ENCODE assay signal across 27 cellular contexts in genomic region chr13:34734932-34735331, GRCh38.
DNase-seq lines count a peak whose midpoint lies in the region; ATAC-seq, FAIRE-seq and TF ChIP-seq lines count a peak whose summit lies in the region.
"Had no signal": no experiment of that assay in that cellular context is flagged by ENCODE, and none has a peak within 500 bp of the region (broad histone marks: within the 10 kb centered on the region; RNA-seq: fewer than 3 reads in every experiment).

No MANE protein-coding gene starts in this region.

- no peaks in the 10 kb centered on the region for H4K20me1 ChIP-seq in GM23338 (replicated peaks; ENCODE audit: insufficient read depth)
- H4K20me1 ChIP-seq: BLaER1 treated with 17β-estradiol and CSF1 and Interleukin-3, amounts not matched to agents 10 nM and 100 nM had no signal

- H3K4me3 ChIP-seq in GM23338 (no peak overlapping the region), bronchial epithelial cell (ENCODE audit: low read depth, low read length) (no peak overlapping the region), upper lobe of right lung (no peak overlapping the region), testis (no peak overlapping the region)
- H3K4me3 ChIP-seq: A549; BLaER1 treated with 17β-estradiol and CSF1 and Interleukin-3, amounts not matched to agents 10 nM and 100 nM; GM12878; HAP-1 had no signal

- H3K27ac ChIP-seq in GM23338 (ENCODE audit: low read depth), result no peak overlapping the region
- no peak overlapping the region for H3K27ac ChIP-seq in upper lobe of right lung
- no peak overlapping the region for H3K27ac ChIP-seq in testis
- H3K27ac ChIP-seq: A549; BLaER1 treated with 17β-estradiol and CSF1 and Interleukin-3, amounts not matched to agents 10 nM and 100 nM had no signal

- no peak for TF ChIP-seq POLR2A in testis (IDR thresholded peaks at IDR 0.05)

- no peaks in the 10 kb centered on the region; the same call in 2 of the 3 replicates for H3K36me3 Mint-ChIP-seq in GM23338 (ENCODE audit: low read depth)
- H3K36me3 Mint-ChIP-seq: CD14-positive monocyte; CD8-positive, alpha-beta memory T cell had no signal

- DNase-seq in GM23338 (ENCODE audit: low spot score) (no peak), bronchial epithelial cell (ENCODE audit: low read depth) (peak; percentile 43), kidney tubule cell (ENCODE audit: low spot score) (peak; percentile 79), upper lobe of right lung (no peak), medulla oblongata (ENCODE audit: extremely low spot score) (no peak), NCI-H2196 (lab: John Stamatoyannopoulos, UW; ENCODE audit: unreplicated experiment) (no peak), testis (no peak)
- DNase-seq: 8988T; ACHN; AML-193; BE2C; CD4-positive, alpha-beta T cell; CD8-positive, alpha-beta memory T cell; DMS 273 treated with DMSO at 0.1 percent for 48 hours; DMS79; EL; GDM1; GOT3; HFFc6 had no signal

- no peaks in the 10 kb centered on the region for H3K36me3 ChIP-seq in GM23338 (ENCODE audit: insufficient read depth)
- H3K36me3 ChIP-seq in bronchial epithelial cell (ENCODE audit: control insufficient read depth, insufficient read depth, low read length), result no peaks in the 10 kb centered on the region
- H3K36me3 ChIP-seq in upper lobe of right lung, result no peaks in the 10 kb centered on the region
- no peaks in the 10 kb centered on the region for H3K36me3 ChIP-seq in testis (ENCODE audit: low read depth, missing control alignments)
- H3K36me3 ChIP-seq: BE2C; BLaER1 treated with 17β-estradiol and CSF1 and Interleukin-3, amounts not matched to agents 10 nM and 100 nM; HAP-1 had no signal

- H3K79me2 ChIP-seq in GM23338 (replicated peaks; ENCODE audit: insufficient read depth), result no peaks in the 10 kb centered on the region

- ATAC-seq in GM23338 (no peak), upper lobe of right lung (peak; percentile 52)
- ATAC-seq: A549, GM12878 had no signal

- no peaks in the 10 kb centered on the region for H3K9me3 Mint-ChIP-seq in GM23338
- H3K9me3 Mint-ChIP-seq: CD4-positive, alpha-beta T cell had no signal

- H2AFZ ChIP-seq in GM23338, result 0 out of 2 replicates have a peak overlapping the region, but pooled peaks have one; percentile 43

- TF ChIP-seq CTCF in GM23338 (conservative IDR thresholded peaks at IDR 0.05; ENCODE audit: low read depth in 2 of 2), result no peak
- TF ChIP-seq CTCF in bronchial epithelial cell (IDR thresholded peaks at IDR 0.05; ENCODE audit: insufficient read depth, low read length, severe bottlenecking), result no peak
- TF ChIP-seq CTCF in upper lobe of right lung (IDR thresholded peaks at IDR 0.05), result no peak
- TF ChIP-seq CTCF in testis (IDR thresholded peaks at IDR 0.05), result no peak

- no peaks in the 10 kb centered on the region for H3F3A ChIP-seq in GM23338 (replicated peaks; ENCODE audit: low read depth)

- H3K4me1 Mint-ChIP-seq in GM23338, result peaks cover 13% of the 10 kb centered on the region; the same call in 2 of the 3 replicates
- H3K4me1 Mint-ChIP-seq: CD14-positive monocyte; CD8-positive, alpha-beta memory T cell had no signal

- no peaks in the 10 kb centered on the region for H3K4me1 ChIP-seq in GM23338 (ENCODE audit: insufficient read depth)
- no peaks in the 10 kb centered on the region for H3K4me1 ChIP-seq in upper lobe of right lung
- H3K4me1 ChIP-seq in testis, result no peaks in the 10 kb centered on the region
- H3K4me1 ChIP-seq: A549; BE2C; BLaER1 treated with 17β-estradiol and CSF1 and Interleukin-3, amounts not matched to agents 10 nM and 100 nM had no signal

- H3K27me3 Mint-ChIP-seq in GM23338 (ENCODE audit: insufficient read depth, low read depth, poor library complexity), result peaks cover 4% of the 10 kb centered on the region
- H3K27me3 Mint-ChIP-seq: CD4-positive, alpha-beta T cell; CD8-positive, alpha-beta memory T cell had no signal

- H3K4me3 Mint-ChIP-seq in GM23338, result no peak overlapping the region
- H3K4me3 Mint-ChIP-seq: CD14-positive monocyte; CD4-positive, alpha-beta T cell; CD8-positive, alpha-beta memory T cell; HFFc6 had no signal

- no peak for FAIRE-seq in bronchial epithelial cell (lab: Jason Lieb, UNC)
- FAIRE-seq: A549, D721Med, GM12878, GM19239, H54 had no signal

- H3K9me2 ChIP-seq in GM23338 (ENCODE audit: insufficient read depth), result no peaks in the 10 kb centered on the region; the same call in none of the 2 replicates

- no peak overlapping the region for H3K4me2 ChIP-seq in GM23338
- H3K4me2 ChIP-seq: A549; BLaER1 treated with 17β-estradiol and CSF1 and Interleukin-3, amounts not matched to agents 10 nM and 100 nM had no signal

- intact Hi-C loops in upper lobe of right lung (cut with DNase I) (no loop called here), testis (cut with DNase I; ENCODE audit: low total_unique reads) (no loop called here)

- H3K9me3 ChIP-seq in upper lobe of right lung (no peaks in the 10 kb centered on the region), testis (no peaks in the 10 kb centered on the region)
- H3K9me3 ChIP-seq: A549; BE2C; BLaER1 treated with 17β-estradiol and CSF1 and Interleukin-3, amounts not matched to agents 10 nM and 100 nM; HAP-1 had no signal

- no peak overlapping the region for H3K27ac Mint-ChIP-seq in GM23338
- H3K27ac Mint-ChIP-seq: CD14-positive monocyte; CD4-positive, alpha-beta T cell; CD8-positive, alpha-beta memory T cell; HFFc6 had no signal

- 73 to 84% methylated on average over 2 of the region's 2 CpGs for WGBS in testis, 2 donors

- no peaks in the 10 kb centered on the region for H3K27me3 ChIP-seq in GM23338 (ENCODE audit: insufficient read depth)
- no peaks in the 10 kb centered on the region for H3K27me3 ChIP-seq in bronchial epithelial cell (ENCODE audit: control insufficient read depth, insufficient read depth, low read length)
- H3K27me3 ChIP-seq in upper lobe of right lung, result no peaks in the 10 kb centered on the region
- no peaks in the 10 kb centered on the region for H3K27me3 ChIP-seq in testis
- H3K27me3 ChIP-seq: BE2C; BLaER1 treated with 17β-estradiol and CSF1 and Interleukin-3, amounts not matched to agents 10 nM and 100 nM had no signal

TF ChIP-seq in GM23338, 12 proteins besides CTCF, POLR2A, EP300 and RAD21 (continues in another document):
- TF ChIP-seq POLR2AphosphoS5 (IDR thresholded peaks at IDR 0.05; ENCODE audit: low read depth) (no peak), NANOG (IDR thresholded peaks at IDR 0.05; ENCODE audit: borderline replicate concordance) (no peak), CREB1 (CRISPR knock-in tag; IDR thresholded peaks at IDR 0.05; ENCODE audit: low read depth) (no peak), ETS1 (IDR thresholded peaks at IDR 0.05) (no peak), EZH2phosphoT487 (IDR thresholded peaks at IDR 0.05; ENCODE audit: unreplicated experiment) (no peak)
- TF ChIP-seq, protein P1, sequence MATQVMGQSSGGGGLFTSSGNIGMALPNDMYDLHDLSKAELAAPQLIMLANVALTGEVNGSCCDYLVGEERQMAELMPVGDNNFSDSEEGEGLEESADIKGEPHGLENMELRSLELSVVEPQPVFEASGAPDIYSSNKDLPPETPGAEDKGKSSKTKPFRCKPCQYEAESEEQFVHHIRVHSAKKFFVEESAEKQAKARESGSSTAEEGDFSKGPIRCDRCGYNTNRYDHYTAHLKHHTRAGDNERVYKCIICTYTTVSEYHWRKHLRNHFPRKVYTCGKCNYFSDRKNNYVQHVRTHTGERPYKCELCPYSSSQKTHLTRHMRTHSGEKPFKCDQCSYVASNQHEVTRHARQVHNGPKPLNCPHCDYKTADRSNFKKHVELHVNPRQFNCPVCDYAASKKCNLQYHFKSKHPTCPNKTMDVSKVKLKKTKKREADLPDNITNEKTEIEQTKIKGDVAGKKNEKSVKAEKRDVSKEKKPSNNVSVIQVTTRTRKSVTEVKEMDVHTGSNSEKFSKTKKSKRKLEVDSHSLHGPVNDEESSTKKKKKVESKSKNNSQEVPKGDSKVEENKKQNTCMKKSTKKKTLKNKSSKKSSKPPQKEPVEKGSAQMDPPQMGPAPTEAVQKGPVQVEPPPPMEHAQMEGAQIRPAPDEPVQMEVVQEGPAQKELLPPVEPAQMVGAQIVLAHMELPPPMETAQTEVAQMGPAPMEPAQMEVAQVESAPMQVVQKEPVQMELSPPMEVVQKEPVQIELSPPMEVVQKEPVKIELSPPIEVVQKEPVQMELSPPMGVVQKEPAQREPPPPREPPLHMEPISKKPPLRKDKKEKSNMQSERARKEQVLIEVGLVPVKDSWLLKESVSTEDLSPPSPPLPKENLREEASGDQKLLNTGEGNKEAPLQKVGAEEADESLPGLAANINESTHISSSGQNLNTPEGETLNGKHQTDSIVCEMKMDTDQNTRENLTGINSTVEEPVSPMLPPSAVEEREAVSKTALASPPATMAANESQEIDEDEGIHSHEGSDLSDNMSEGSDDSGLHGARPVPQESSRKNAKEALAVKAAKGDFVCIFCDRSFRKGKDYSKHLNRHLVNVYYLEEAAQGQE (IDR thresholded peaks at IDR 0.05; ENCODE audit: unreplicated experiment), result no peak

Comparison
In these comparisons a context has a peak if more than half of its experiments do, and no peak if none do; other contexts are left out.
1. DNase-seq: peak in bronchial epithelial cell (single experiment) and kidney tubule cell (single experiment); none in GM23338 (single experiment), upper lobe of right lung (single experiment), medulla oblongata (single experiment), NCI-H2196 (single experiment) and testis (single experiment).